In genomic region chr1:224510880-224511645, GRCh38 we compare ENCODE assay signal across 16 cellular contexts.
DNase-seq lines count a peak whose midpoint lies in the region; ATAC-seq and TF ChIP-seq lines count a peak whose summit lies in the region.
"Had no signal": no experiment of that assay in that cellular context is flagged by ENCODE, and none has a peak within 500 bp of the region (broad histone marks: within the 10 kb centered on the region; RNA-seq: fewer than 3 reads in every experiment).

No MANE protein-coding gene starts in this region.

- H2AFZ ChIP-seq in PC-3 (ENCODE audit: low read length): no peak overlapping the region

- BruUV-seq in MCF 10A (replicated peaks; lab: Mats Ljungman, UMichigan) (no TSS peak), PC-3 (replicated peaks; lab: Mats Ljungman, UMichigan) (no TSS peak)

- TF ChIP-seq CTCF in breast epithelium (IDR thresholded peaks at IDR 0.05) (no peak), MCF 10A (IDR thresholded peaks at IDR 0.05; ENCODE audit: unreplicated experiment) (no peak), PC-3 (conservative IDR thresholded peaks at IDR 0.05; ENCODE audit: low read depth, low read length) (no peak), stomach (IDR thresholded peaks at IDR 0.05) (no peak)

- no peak overlapping the region for H3K4me3 Mint-ChIP-seq in MCF 10A (ENCODE audit: unreplicated experiment)

- no peaks in the 10 kb centered on the region for H3K9me2 ChIP-seq in PC-3 (replicated peaks; ENCODE audit: low read length)

- no peaks in the 10 kb centered on the region for H3K9me3 Mint-ChIP-seq in MCF 10A (ENCODE audit: unreplicated experiment)

- no peak for TF ChIP-seq EP300 in stomach (IDR thresholded peaks at IDR 0.05)

- POLR2A ChIA-PET in MCF 10A (lab: Yijun Ruan, JAX) (interaction anchor here (0.7 to 2.0 kb wide), 4 partner anchors 54 to 411 kb away, joined by 4 to 5 read pairs (median 4); no protein-coding TSS in a partner anchor), PC-3 (lab: Charles Lee; ENCODE audit: unreplicated experiment) (no interaction called here)

- no peak for TF ChIP-seq POLR2A in breast epithelium (IDR thresholded peaks at IDR 0.05)
- no peak for TF ChIP-seq POLR2A in stomach (IDR thresholded peaks at IDR 0.05)

- no peak overlapping the region for H3K27ac Mint-ChIP-seq in MCF 10A (ENCODE audit: low read depth, unreplicated experiment)

- ATAC-seq in PC-3 (no peak), HG02610 (IDR thresholded peaks at IDR 0.05; ENCODE audit: unreplicated experiment) (no peak), GM19395 (IDR thresholded peaks at IDR 0.05; ENCODE audit: unreplicated experiment) (no peak), GM21825 (IDR thresholded peaks at IDR 0.05; ENCODE audit: unreplicated experiment) (no peak)

- no peak for DNase-seq in breast epithelium (ENCODE audit: low spot score in 2 of 2)
- no peak for DNase-seq in MCF 10A (ENCODE audit: unreplicated experiment)
- DNase-seq in PC-3: peak; percentile 56
- peak; percentile 77 for DNase-seq in epidermal melanocyte (ENCODE audit: insufficient read length, low spot score)
- no peak for DNase-seq in stomach
- DNase-seq: aorta; hippocampal formation; Karpas-422; nucleus accumbens; RPMI8226; stimulated activated CD4-positive, alpha-beta T cell treated with anti-CD3 and anti-CD28 coated beads, Interleukin-12 subunit alpha, Interleukin-12 subunit beta, amount 100 ng/mL, for 4 hours; WERI-Rb-1 had no signal

- H3K27ac ChIP-seq in breast epithelium (peak overlapping the region; percentile 60 to 62), PC-3 (ENCODE audit: low read length) (no peak overlapping the region), stomach (peak overlapping the region in 1 of 5 donors; percentile 31)
- H3K27ac ChIP-seq: WERI-Rb-1 had no signal

- 60 to 71% (median 61%) methylated on average over 4 of the region's 4 CpGs for WGBS in stomach, 5 donors

- H3K79me2 ChIP-seq in PC-3 (ENCODE audit: low read length): no peaks in the 10 kb centered on the region

- H3K27me3 ChIP-seq in breast epithelium: no peaks in the 10 kb centered on the region
- H3K27me3 ChIP-seq in PC-3 (ENCODE audit: low read length): no peaks in the 10 kb centered on the region
- H3K27me3 ChIP-seq in stomach: no peaks in the 10 kb centered on the region

- no peaks in the 10 kb centered on the region for H3K27me3 Mint-ChIP-seq in MCF 10A (ENCODE audit: insufficient read depth, unreplicated experiment)

- H4K20me1 ChIP-seq in PC-3 (ENCODE audit: low read length): no peaks in the 10 kb centered on the region

- H3K9ac ChIP-seq in PC-3 (ENCODE audit: low read length): no peak overlapping the region

- intact Hi-C loops in breast epithelium (cut with DNase I; ENCODE audit: low total_unique reads) (no loop called here), MCF 10A (cut with micrococcal nuclease) (no loop called here), PC-3 (cut with micrococcal nuclease) (no loop called here), stomach (cut with DNase I; ENCODE audit: low total_unique reads) (loop anchor here (5.0 to 10.0 kb wide), 2 partner anchors 344 to 411 kb away; no protein-coding TSS in a partner anchor)

- H3K9me3 ChIP-seq in breast epithelium: no peaks in the 10 kb centered on the region
- H3K9me3 ChIP-seq in PC-3 (ENCODE audit: low read length): no peaks in the 10 kb centered on the region
- no peaks in the 10 kb centered on the region for H3K9me3 ChIP-seq in stomach

- H3K4me1 Mint-ChIP-seq in MCF 10A (ENCODE audit: insufficient read depth, unreplicated experiment): peaks cover 21% of the 10 kb centered on the region

- no peaks in the 10 kb centered on the region for H3K36me3 ChIP-seq in breast epithelium
- no peaks in the 10 kb centered on the region for H3K36me3 ChIP-seq in PC-3 (ENCODE audit: low read depth, low read length)
- H3K36me3 ChIP-seq in stomach: no peaks in the 10 kb centered on the region
- H3K36me3 ChIP-seq: WERI-Rb-1 had no signal

- H3K4me3 ChIP-seq in breast epithelium: no peak overlapping the region
- no peak overlapping the region for H3K4me3 ChIP-seq in PC-3 (ENCODE audit: low read length)
- H3K4me3 ChIP-seq in stomach: no peak overlapping the region
- H3K4me3 ChIP-seq: lung had no signal

- H3F3A ChIP-seq in PC-3 (ENCODE audit: low read length, unreplicated experiment): no peaks in the 10 kb centered on the region

- H3K36me3 Mint-ChIP-seq in MCF 10A (ENCODE audit: insufficient read depth, unreplicated experiment): no peaks in the 10 kb centered on the region

- CTCF ChIA-PET in MCF 10A (lab: Yijun Ruan, JAX) (interaction anchor here (1.1 to 13.7 kb wide), 7 partner anchors 33 to 413 kb away, joined by 4 to 624 read pairs (median 103); no protein-coding TSS in a partner anchor), PC-3 (lab: Charles Lee) (no interaction called here)

- peak overlapping the region; percentile 22; the same call in 1 of the 2 replicates for H3K4me2 ChIP-seq in PC-3 (ENCODE audit: low read length)

- H3K4me1 ChIP-seq in breast epithelium (peaks cover 0 to 5% of the 10 kb centered on the region in 2 donors), PC-3 (ENCODE audit: insufficient read depth, low read length) (peaks cover 19% of the 10 kb centered on the region), stomach (peaks cover 0 to 30% (median 12%) of the 10 kb centered on the region in 4 donors)

Comparison
In these comparisons a context has a peak if more than half of its experiments do, and no peak if none do; other contexts are left out.
1. DNase-seq: peak in PC-3 (single experiment) and epidermal melanocyte (single experiment); none in breast epithelium (0 of 2), MCF 10A (single experiment) and stomach (single experiment).